24 cellular contexts compared by ENCODE assay signal in the genomic region with DNA sequence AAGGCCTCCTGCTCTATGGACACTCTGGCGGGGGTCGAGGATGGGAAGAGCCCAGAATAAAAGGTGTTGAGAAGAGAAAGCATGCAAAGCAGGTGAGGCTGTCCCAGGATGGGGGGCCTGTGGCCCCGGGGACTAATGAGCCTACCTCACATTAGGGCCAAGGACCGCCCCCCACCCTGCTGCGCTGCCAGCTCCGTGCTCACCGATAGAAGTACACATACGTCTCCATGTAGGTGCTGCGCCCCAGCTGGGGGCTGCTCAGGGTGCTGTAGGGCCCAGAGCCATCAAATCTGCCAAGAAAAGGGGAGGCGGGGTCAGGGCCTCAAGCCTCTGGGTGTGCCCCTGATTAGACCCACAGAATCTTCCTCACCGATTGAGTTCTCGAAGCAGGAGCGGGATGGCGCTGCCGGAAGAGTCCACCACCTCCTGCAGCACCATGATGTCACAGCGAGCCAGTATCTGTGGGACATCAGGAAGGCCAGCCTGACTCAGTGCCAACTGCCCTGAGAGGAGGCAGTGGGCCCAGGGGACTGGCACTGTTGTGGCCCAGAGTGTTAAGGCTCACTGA.
"Had no signal": no experiment of that assay in that cellular context is flagged by ENCODE, and none has a peak within 500 bp of the region (broad histone marks: within the 10 kb centered on the region; RNA-seq: fewer than 3 reads in every experiment).

No MANE protein-coding gene starts in this region.

- ATAC-seq: Panc1, PC-3, Right ventricle myocardium inferior, SK-N-SH treated with all-trans-retinoic acid at 6 μM for 48 hours had no signal

- H3K27ac ChIP-seq: SJCRH30 had no signal

- DNase-seq: Karpas-422; KG1; MG63; NCI-H1092; NCI-H1105 treated with DMSO at 0.1 percent for 48 hours; NCI-H1417 treated with DMSO at 0.1 percent for 48 hours; NCI-H146; NCI-H187; NCI-H2029; NCI-H2081 treated with DMSO at 0.1 percent for 48 hours; NCI-H2171; NCI-H226; NCI-H446; NCI-H510A; NCI-H524 treated with DMSO at 0.1 percent for 48 hours; NCI-H69; NCI-H774; NK-92 treated with Interleukin-12 subunit alpha and Interleukin-12 subunit beta, amount 100 ng/mL, for 24 hours; PC-3; SHP77 treated with DMSO at 0.1 percent for 48 hours; SJCRH30 had no signal

- H3K27me3 ChIP-seq: MG63, SJCRH30 had no signal

- H3K4me3 ChIP-seq: MG63, SJCRH30 had no signal

- H3K9me3 ChIP-seq: MG63, SJCRH30 had no signal
